ENCODE assay signal across 8 cellular contexts in genomic region chr19:40570313-40571004, GRCh38. TPM values are rescaled to one million over a fixed set of nuclear protein-coding genes. Genes with fewer than 3 reads are reported as not detected.
A peak's percentile ranks its signal among the peaks of the same experiment; 100 is the strongest.
DNase-seq lines count a peak whose midpoint lies in the region; ATAC-seq and TF ChIP-seq lines count a peak whose summit lies in the region.

No MANE protein-coding gene starts in this region.

- 0% methylated on average over 3 of the region's 53 CpGs for WGBS in esophagus squamous epithelium, 2 donors

- peak in 3 of 6 experiments; percentile 34 to 57 (median 36) for TF ChIP-seq CTCF in esophagus squamous epithelium (IDR thresholded peaks at IDR 0.05)

- H3K27ac ChIP-seq in esophagus squamous epithelium = peak overlapping the region; percentile 68 to 80 (median 76)

- H3K9me3 ChIP-seq in esophagus squamous epithelium = no peaks in the 10 kb centered on the region

- H3K27me3 Mint-ChIP-seq in activated T-cell treated with anti-CD3 and anti-CD28 coated beads, Interleukin-2, amount 50 U/mL, for 4 hours (ENCODE audit: low read depth) = peaks cover 30% of the 10 kb centered on the region

- no peaks in the 10 kb centered on the region for H3K36me3 Mint-ChIP-seq in activated T-cell treated with anti-CD3 and anti-CD28 coated beads, Interleukin-2, amount 50 U/mL, for 4 hours (ENCODE audit: insufficient read depth)

- peaks cover 12 to 39% (median 16%) of the 10 kb centered on the region in 4 donors for H3K27me3 ChIP-seq in esophagus squamous epithelium

- peaks cover 10 to 29% (median 13%) of the 10 kb centered on the region in 3 donors for H3K4me1 ChIP-seq in esophagus squamous epithelium

- H3K36me3 ChIP-seq in esophagus squamous epithelium = no peaks in the 10 kb centered on the region

- peaks cover 14% of the 10 kb centered on the region for H3K4me1 Mint-ChIP-seq in activated T-cell treated with anti-CD3 and anti-CD28 coated beads, Interleukin-2, amount 50 U/mL, for 4 hours (ENCODE audit: low read depth)

- no peaks in the 10 kb centered on the region for H3K9me3 Mint-ChIP-seq in activated T-cell treated with anti-CD3 and anti-CD28 coated beads, Interleukin-2, amount 50 U/mL, for 4 hours

- intact Hi-C loops in esophagus squamous epithelium (cut with DNase I) = no loop called here

- peak overlapping the region; percentile 28 to 68 (median 45) for H3K4me3 ChIP-seq in esophagus squamous epithelium

- peak; percentile 84 for ATAC-seq in GM21723 (IDR thresholded peaks at IDR 0.05; ENCODE audit: unreplicated experiment)
- ATAC-seq in activated T-cell treated with anti-CD3 and anti-CD28 coated beads, Interleukin-2, amount 50 U/mL, for 4 hours = peak; percentile 92 to 93

- DNase-seq in DMS53 (lab: John Stamatoyannopoulos, UW) = peak; percentile 100
- peak; percentile 98 for DNase-seq in KBM-7
- peak; percentile 90 for DNase-seq in activated T-cell treated with anti-CD3 and anti-CD28 coated beads, Interleukin-2, amount 50 U/mL, for 4 hours
- peak; percentile 94 for DNase-seq in esophagus squamous epithelium (lab: John Stamatoyannopoulos, UW)
- peak; percentile 99 for DNase-seq in myocyte (ENCODE audit: low read depth)
- peak; percentile 88 for DNase-seq in stimulated activated CD8-positive, alpha-beta memory T cell treated with anti-CD3 and anti-CD28 coated beads, Interleukin-7, amount 100 ng/mL, for 24 hours (ENCODE audit: low read depth)

- peak overlapping the region; percentile 56 for H3K4me3 Mint-ChIP-seq in activated T-cell treated with anti-CD3 and anti-CD28 coated beads, Interleukin-2, amount 50 U/mL, for 4 hours

- TF ChIP-seq POLR2A in esophagus squamous epithelium (IDR thresholded peaks at IDR 0.05) = peak in 2 of 4 donors; percentile 34 to 44

- in situ Hi-C loops in KBM-7 (cut with MboI; ENCODE audit: low pct_unique_long_range_greater_than_20kb, low sequenced_read_pairs) = no loop called here

TF ChIP-seq in PFSK-1, 5 proteins besides CTCF, POLR2A, EP300 and RAD21:
- TF ChIP-seq FOXP2 (optimal IDR thresholded peaks at IDR 0.05; ENCODE audit: borderline replicate concordance, extremely low read depth, extremely low read length, insufficient read depth) (peak; percentile 57), POLR2AphosphoS5 (IDR thresholded peaks at IDR 0.05; ENCODE audit: low read depth, low read length) (no peak; the same call in 1 of the 2 replicates)

RNA-seq across cellular contexts. Expression of gene SHKBP1, which starts 6.2 kb away (rescaled TPM):
- 147 TPM for polyA plus RNA-seq in PFSK-1 (2012; ENCODE audit: insufficient read length, low read depth)
- 10 to 100 TPM; 80.1 to 86.1 (median 84.8) TPM for total RNA-seq in activated T-cell treated with anti-CD3 and anti-CD28 coated beads, Interleukin-2, amount 50 U/mL, for 4 hours
- total RNA-seq in esophagus squamous epithelium (10 to 100 TPM; 42.3 to 77.9 (median 49.8) TPM), myocyte (27.8 and 32.2 TPM in 2 replicates)
- polyA plus RNA-seq in myocyte (2012) = 43.1 TPM

RNA-seq across cellular contexts. Expression of gene LTBP4, which starts 30.7 kb away (rescaled TPM):
- polyA plus RNA-seq in PFSK-1 (2012; ENCODE audit: insufficient read length, low read depth) = 630 TPM
- total RNA-seq in activated T-cell treated with anti-CD3 and anti-CD28 coated beads, Interleukin-2, amount 50 U/mL, for 4 hours = 100 to 1,000 TPM; 210 to 251 (median 213) TPM
- total RNA-seq in esophagus squamous epithelium = 100 to 1,000 TPM in 1 of 4 donors, 10 to 100 TPM in 3; 43.5 to 249 (median 65.5) TPM
- total RNA-seq in myocyte = 3.7 and 11.0 TPM in 2 replicates
- polyA plus RNA-seq in myocyte (2012) = 12.3 TPM

Comparison
In these comparisons a context has a peak if more than half of its experiments do, and no peak if none do; other contexts are left out.
1. Peak in every context shown above with its lines: DNase-seq, ATAC-seq, H3K4me3 ChIP-seq and H3K27ac ChIP-seq.